ENCODE assay signal across 1 cellular context in genomic region chr12:62808166-62808879, GRCh38.
TF ChIP-seq lines count a peak whose summit lies in the region.

No MANE protein-coding gene starts in this region.

TF ChIP-seq in HepG2, 621 proteins besides CTCF, POLR2A, EP300 and RAD21:
- TF ChIP-seq, protein P1, sequence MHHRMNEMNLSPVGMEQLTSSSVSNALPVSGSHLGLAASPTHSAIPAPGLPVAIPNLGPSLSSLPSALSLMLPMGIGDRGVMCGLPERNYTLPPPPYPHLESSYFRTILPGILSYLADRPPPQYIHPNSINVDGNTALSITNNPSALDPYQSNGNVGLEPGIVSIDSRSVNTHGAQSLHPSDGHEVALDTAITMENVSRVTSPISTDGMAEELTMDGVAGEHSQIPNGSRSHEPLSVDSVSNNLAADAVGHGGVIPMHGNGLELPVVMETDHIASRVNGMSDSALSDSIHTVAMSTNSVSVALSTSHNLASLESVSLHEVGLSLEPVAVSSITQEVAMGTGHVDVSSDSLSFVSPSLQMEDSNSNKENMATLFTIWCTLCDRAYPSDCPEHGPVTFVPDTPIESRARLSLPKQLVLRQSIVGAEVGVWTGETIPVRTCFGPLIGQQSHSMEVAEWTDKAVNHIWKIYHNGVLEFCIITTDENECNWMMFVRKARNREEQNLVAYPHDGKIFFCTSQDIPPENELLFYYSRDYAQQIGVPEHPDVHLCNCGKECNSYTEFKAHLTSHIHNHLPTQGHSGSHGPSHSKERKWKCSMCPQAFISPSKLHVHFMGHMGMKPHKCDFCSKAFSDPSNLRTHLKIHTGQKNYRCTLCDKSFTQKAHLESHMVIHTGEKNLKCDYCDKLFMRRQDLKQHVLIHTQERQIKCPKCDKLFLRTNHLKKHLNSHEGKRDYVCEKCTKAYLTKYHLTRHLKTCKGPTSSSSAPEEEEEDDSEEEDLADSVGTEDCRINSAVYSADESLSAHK (CRISPR knock-in tag; IDR thresholded peaks at IDR 0.05; ENCODE audit: borderline replicate concordance) = no peak
- TF ChIP-seq, protein P2, sequence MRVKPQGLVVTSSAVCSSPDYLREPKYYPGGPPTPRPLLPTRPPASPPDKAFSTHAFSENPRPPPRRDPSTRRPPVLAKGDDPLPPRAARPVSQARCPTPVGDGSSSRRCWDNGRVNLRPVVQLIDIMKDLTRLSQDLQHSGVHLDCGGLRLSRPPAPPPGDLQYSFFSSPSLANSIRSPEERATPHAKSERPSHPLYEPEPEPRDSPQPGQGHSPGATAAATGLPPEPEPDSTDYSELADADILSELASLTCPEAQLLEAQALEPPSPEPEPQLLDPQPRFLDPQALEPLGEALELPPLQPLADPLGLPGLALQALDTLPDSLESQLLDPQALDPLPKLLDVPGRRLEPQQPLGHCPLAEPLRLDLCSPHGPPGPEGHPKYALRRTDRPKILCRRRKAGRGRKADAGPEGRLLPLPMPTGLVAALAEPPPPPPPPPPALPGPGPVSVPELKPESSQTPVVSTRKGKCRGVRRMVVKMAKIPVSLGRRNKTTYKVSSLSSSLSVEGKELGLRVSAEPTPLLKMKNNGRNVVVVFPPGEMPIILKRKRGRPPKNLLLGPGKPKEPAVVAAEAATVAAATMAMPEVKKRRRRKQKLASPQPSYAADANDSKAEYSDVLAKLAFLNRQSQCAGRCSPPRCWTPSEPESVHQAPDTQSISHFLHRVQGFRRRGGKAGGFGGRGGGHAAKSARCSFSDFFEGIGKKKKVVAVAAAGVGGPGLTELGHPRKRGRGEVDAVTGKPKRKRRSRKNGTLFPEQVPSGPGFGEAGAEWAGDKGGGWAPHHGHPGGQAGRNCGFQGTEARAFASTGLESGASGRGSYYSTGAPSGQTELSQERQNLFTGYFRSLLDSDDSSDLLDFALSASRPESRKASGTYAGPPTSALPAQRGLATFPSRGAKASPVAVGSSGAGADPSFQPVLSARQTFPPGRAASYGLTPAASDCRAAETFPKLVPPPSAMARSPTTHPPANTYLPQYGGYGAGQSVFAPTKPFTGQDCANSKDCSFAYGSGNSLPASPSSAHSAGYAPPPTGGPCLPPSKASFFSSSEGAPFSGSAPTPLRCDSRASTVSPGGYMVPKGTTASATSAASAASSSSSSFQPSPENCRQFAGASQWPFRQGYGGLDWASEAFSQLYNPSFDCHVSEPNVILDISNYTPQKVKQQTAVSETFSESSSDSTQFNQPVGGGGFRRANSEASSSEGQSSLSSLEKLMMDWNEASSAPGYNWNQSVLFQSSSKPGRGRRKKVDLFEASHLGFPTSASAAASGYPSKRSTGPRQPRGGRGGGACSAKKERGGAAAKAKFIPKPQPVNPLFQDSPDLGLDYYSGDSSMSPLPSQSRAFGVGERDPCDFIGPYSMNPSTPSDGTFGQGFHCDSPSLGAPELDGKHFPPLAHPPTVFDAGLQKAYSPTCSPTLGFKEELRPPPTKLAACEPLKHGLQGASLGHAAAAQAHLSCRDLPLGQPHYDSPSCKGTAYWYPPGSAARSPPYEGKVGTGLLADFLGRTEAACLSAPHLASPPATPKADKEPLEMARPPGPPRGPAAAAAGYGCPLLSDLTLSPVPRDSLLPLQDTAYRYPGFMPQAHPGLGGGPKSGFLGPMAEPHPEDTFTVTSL (CRISPR knock-in tag; IDR thresholded peaks at IDR 0.05; ENCODE audit: borderline replicate concordance) = no peak
- TF ChIP-seq HDAC2 (CRISPR knock-in tag; IDR thresholded peaks at IDR 0.05) (no peak), NBN (conservative IDR thresholded peaks at IDR 0.05) (no peak), PCBP2 (optimal IDR thresholded peaks at IDR 0.05; ENCODE audit: low read depth, low read length, poor library complexity, severe bottlenecking) (no peak), PHB2 (IDR thresholded peaks at IDR 0.05; ENCODE audit: partially characterized antibody) (no peak), ZFP37 (CRISPR knock-in tag; IDR thresholded peaks at IDR 0.05; ENCODE audit: borderline replicate concordance) (no peak), MEIS2 (CRISPR knock-in tag; IDR thresholded peaks at IDR 0.05) (no peak), MYNN (CRISPR knock-in tag; IDR thresholded peaks at IDR 0.05; ENCODE audit: low read depth) (no peak), MIER2 (CRISPR knock-in tag; IDR thresholded peaks at IDR 0.05) (no peak)
